Comparison of ENCODE assay signal across 8 cellular contexts in the genomic region with DNA sequence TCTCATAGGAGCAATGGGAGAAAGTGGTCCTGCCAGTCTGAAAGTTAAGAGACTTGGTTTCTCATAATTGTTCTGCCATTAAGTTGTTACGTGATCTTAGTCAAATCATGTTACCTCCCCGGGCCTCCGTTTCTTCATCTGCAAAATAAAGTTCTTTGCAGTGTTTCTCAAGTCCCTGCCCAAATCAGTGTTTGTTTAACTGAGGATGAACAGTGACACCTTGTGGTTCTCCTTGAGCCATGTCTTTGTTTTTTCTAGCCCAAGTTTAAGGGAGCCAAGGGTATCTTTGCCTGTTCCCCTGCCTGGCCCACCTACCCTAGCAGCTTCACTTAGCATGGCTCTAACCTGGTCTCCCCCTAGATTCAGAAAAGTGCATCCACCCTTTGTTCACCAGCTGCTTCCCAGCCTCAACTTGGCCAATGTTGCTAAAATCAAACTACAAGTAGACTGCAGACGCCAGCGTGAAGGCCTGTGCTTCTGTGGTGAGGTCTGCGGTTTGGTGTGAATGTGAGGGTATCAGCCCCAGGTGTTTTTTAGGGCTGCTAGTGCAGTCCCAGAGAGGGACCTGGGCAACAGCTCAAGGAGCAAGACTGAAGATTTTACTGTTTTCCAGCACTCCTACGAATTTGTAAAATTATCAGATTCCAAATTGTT. TPM values are rescaled to one million over a fixed set of nuclear protein-coding genes. Genes with fewer than 3 reads are reported as not detected.
DNase-seq lines count a peak whose midpoint lies in the region; ATAC-seq, FAIRE-seq and TF ChIP-seq lines count a peak whose summit lies in the region.

No MANE protein-coding gene starts in this region.

- H3K36me3 Mint-ChIP-seq in CD4-positive, alpha-beta T cell (ENCODE audit: low read depth): no peaks in the 10 kb centered on the region

- peaks cover 9% of the 10 kb centered on the region for H3K4me1 Mint-ChIP-seq in CD4-positive, alpha-beta T cell (ENCODE audit: low read depth)

- FAIRE-seq in GM12892 (lab: Jason Lieb, UNC): peak; percentile 80

- H3K9me3 Mint-ChIP-seq in CD4-positive, alpha-beta T cell: no peaks in the 10 kb centered on the region

- H3K4me1 ChIP-seq in sigmoid colon: peaks cover 0 to 33% (median 16%) of the 10 kb centered on the region in 4 donors

- ATAC-seq in left cardiac atrium (peak; percentile 36 to 62), HG02884 (IDR thresholded peaks at IDR 0.05; ENCODE audit: unreplicated experiment) (no peak)
- ATAC-seq in CD4-positive, alpha-beta T cell (ENCODE audit: poor library complexity): no peak

- TF ChIP-seq POLR2A in GM12892 (IDR thresholded peaks at IDR 0.05; ENCODE audit: low read depth, low read length) (no peak), sigmoid colon (IDR thresholded peaks at IDR 0.05) (no peak)

- H3K4me3 Mint-ChIP-seq in CD4-positive, alpha-beta T cell: no peak overlapping the region

- POLR2A ChIA-PET in AG04450 (lab: Yijun Ruan, JAX): no interaction called here
- POLR2A ChIA-PET in CD4-positive, alpha-beta T cell (lab: Charles Lee): no interaction called here

- WGBS in sigmoid colon, 2 donors: 62 to 71% methylated on average over 7 of the region's 7 CpGs

- CTCF ChIA-PET in AG04450 (lab: Charles Lee): interaction anchor here (0.8 to 7.3 kb wide), 8 partner anchors 10 to 477 kb away, joined by 3 to 252 read pairs (median 4); no protein-coding TSS in a partner anchor
- CTCF ChIA-PET in CD4-positive, alpha-beta T cell (lab: Charles Lee): no interaction called here

- H3K27me3 ChIP-seq in AG04450 (ENCODE audit: control insufficient read depth, insufficient read depth, low read length): no peaks in the 10 kb centered on the region
- no peaks in the 10 kb centered on the region for H3K27me3 ChIP-seq in sigmoid colon
- no peaks in the 10 kb centered on the region for H3K27me3 ChIP-seq in CD4-positive, alpha-beta T cell (ENCODE audit: control insufficient read depth, insufficient read depth, low read length)

- intact Hi-C loops in left cardiac atrium (cut with DNase I) (loop anchor here (1.0 to 10.0 kb wide), 3 partner anchors 47 to 465 kb away; no protein-coding TSS in a partner anchor), sigmoid colon (cut with DNase I) (loop anchor here (2.0 to 5.0 kb wide), 2 partner anchors 49 to 462 kb away; no protein-coding TSS in a partner anchor)
- intact Hi-C loops in CD4-positive, alpha-beta T cell (cut with DNase I, micrococcal nuclease): loop anchor here (2.0 to 10.0 kb wide), 2 partner anchors 465 to 1325 kb away; no protein-coding TSS in a partner anchor

- TF ChIP-seq CTCF in AG04450 (IDR thresholded peaks at IDR 0.05; ENCODE audit: low read depth, low read length): peak; percentile 81
- peak; percentile 44 for TF ChIP-seq CTCF in WI38 (IDR thresholded peaks at IDR 0.05; ENCODE audit: low read depth, low read length)
- TF ChIP-seq CTCF in sigmoid colon (IDR thresholded peaks at IDR 0.05): peak; percentile 28 to 66 (median 48)
- no peak for TF ChIP-seq CTCF in CD4-positive, alpha-beta T cell (IDR thresholded peaks at IDR 0.05)

- H3K36me3 ChIP-seq in sigmoid colon: no peaks in the 10 kb centered on the region

- no peak overlapping the region for H3K27ac ChIP-seq in AG04450 (ENCODE audit: low read depth, low read length)
- H3K27ac ChIP-seq in sigmoid colon: peak overlapping the region in 3 of 4 donors; percentile 1 to 55 (median 23)
- H3K27ac ChIP-seq in CD4-positive, alpha-beta T cell (ENCODE audit: low read depth, low read length): no peak overlapping the region

- H3K4me3 ChIP-seq in AG04450 (ENCODE audit: low read depth, low read length) (no peak overlapping the region), WI38 (ENCODE audit: low read depth, low read length) (no peak overlapping the region), sigmoid colon (no peak overlapping the region)

- no peaks in the 10 kb centered on the region for H3K27me3 Mint-ChIP-seq in CD4-positive, alpha-beta T cell

- DNase-seq in AG04450 (ENCODE audit: low read depth, low spot score) (peak; percentile 59), GM12892 (ENCODE audit: insufficient read length) (no peak), NAMALWA (ENCODE audit: low spot score) (peak; percentile 70), left cardiac atrium (no peak), sigmoid colon (no peak)
- no peak for DNase-seq in CD4-positive, alpha-beta T cell

- TF ChIP-seq EP300 in sigmoid colon (IDR thresholded peaks at IDR 0.05): no peak

- H3K27ac Mint-ChIP-seq in CD4-positive, alpha-beta T cell: no peak overlapping the region

- H3K9me3 ChIP-seq in AG04450 (ENCODE audit: control insufficient read depth, insufficient read depth, low read length) (no peaks in the 10 kb centered on the region), sigmoid colon (no peaks in the 10 kb centered on the region)
- no peaks in the 10 kb centered on the region for H3K9me3 ChIP-seq in CD4-positive, alpha-beta T cell (ENCODE audit: control insufficient read depth, low read length)

RNA-seq across cellular contexts. Expression of gene FZD4, which starts 35.5 kb away (rescaled TPM):
- polyA plus RNA-seq in AG04450 (2011; rRNA removed) (4.3 and 5.3 TPM in 2 replicates), sigmoid colon (1 to 10 TPM in 1 of 3 donors, under 1 TPM in 2; 0.60 to 8.8 (median 0.69) TPM)
- 8.0 and 8.6 TPM in 2 replicates for polyA minus RNA-seq in AG04450 (2011; rRNA and poly(A)+ RNA removed)
- polyA plus RNA-seq in GM12892 (2012; ENCODE audit: missing spikeins): not detected
- total RNA-seq in left cardiac atrium (10 to 100 TPM; 45.5 to 54.2 TPM), sigmoid colon (10 to 100 TPM; 22.9 to 45.7 (median 35.7) TPM)
- total RNA-seq in CD4-positive, alpha-beta T cell: not detected

Comparison
In these comparisons a context has a peak if more than half of its experiments do, and no peak if none do; other contexts are left out.
1. DNase-seq: peak in AG04450 (single experiment) and NAMALWA (single experiment); none in GM12892 (single experiment), left cardiac atrium (single experiment), sigmoid colon (single experiment) and CD4-positive, alpha-beta T cell (0 of 10).
2. H3K27ac ChIP-seq: peak in sigmoid colon (3 of 4); none in AG04450 (single experiment) and CD4-positive, alpha-beta T cell (single experiment).
3. ATAC-seq: peak in left cardiac atrium (2 of 2); none in HG02884 (single experiment) and CD4-positive, alpha-beta T cell (single experiment).
4. RNA of gene FZD4, which starts 35.5 kb away (total RNA-seq): 45.5 to 54.2 TPM in left cardiac atrium and 22.9 to 45.7 TPM in sigmoid colon; not detected in CD4-positive, alpha-beta T cell; every median in the first group is over 10 times any median in the second.